ENCODE assay signal across 25 cellular contexts in the genomic region with DNA sequence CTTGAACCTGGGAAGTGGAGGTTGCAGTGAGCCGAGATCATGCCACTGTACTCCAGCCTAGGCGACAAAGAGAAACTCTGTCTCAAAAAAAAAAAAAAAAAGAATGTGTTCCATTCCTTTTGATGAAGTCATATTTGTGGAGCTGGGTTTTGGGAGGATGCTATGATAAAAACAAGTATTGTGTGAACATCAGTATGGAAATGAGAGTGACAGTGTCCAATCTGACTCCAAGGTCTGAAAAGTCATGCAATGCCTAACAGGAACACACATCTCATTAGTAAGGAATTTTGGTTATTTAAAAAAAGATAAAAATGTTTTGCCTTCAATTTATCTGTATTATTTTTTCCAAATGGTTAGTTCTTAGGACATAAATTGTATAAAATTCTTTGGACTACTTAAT. TPM values are rescaled to one million over a fixed set of nuclear protein-coding genes. Genes with fewer than 3 reads are reported as not detected.
DNase-seq lines count a peak whose midpoint lies in the region; ATAC-seq and TF ChIP-seq lines count a peak whose summit lies in the region.
"Had no signal": no experiment of that assay in that cellular context is flagged by ENCODE, and none has a peak within 500 bp of the region (broad histone marks: within the 10 kb centered on the region; RNA-seq: fewer than 3 reads in every experiment).

No MANE protein-coding gene starts in this region.

- CTCF ChIA-PET in IMR-90 (lab: Yijun Ruan, JAX), result no interaction called here

- no peak overlapping the region for H2BK20ac ChIP-seq in IMR-90 (ENCODE audit: low read depth, low read length)

- no TSS peak for BruUV-seq in IMR-90 (replicated peaks; lab: Mats Ljungman, UMichigan)

- no peaks in the 10 kb centered on the region for H3K9me3 ChIP-seq in IMR-90 (ENCODE audit: control insufficient read depth, insufficient read depth, low read length)
- no peaks in the 10 kb centered on the region for H3K9me3 ChIP-seq in colonic mucosa
- H3K9me3 ChIP-seq: A549 had no signal

- H4K5ac ChIP-seq in IMR-90 (ENCODE audit: low read depth, low read length), result no peak overlapping the region

- H3K56ac ChIP-seq in IMR-90 (ENCODE audit: extremely low read depth, insufficient read depth, low read length), result no peak overlapping the region

- dilution Hi-C loops in IMR-90 (cut with HindIII; ENCODE audit: low sequenced_read_pairs, unreplicated experiment), result no loop called here

- no peak for TF ChIP-seq RAD21 in IMR-90 (IDR thresholded peaks at IDR 0.05; ENCODE audit: low read length)

- no peaks in the 10 kb centered on the region; the same call in 1 of the 2 replicates for H3K9me1 ChIP-seq in IMR-90 (ENCODE audit: insufficient read depth, low read length)

- no peaks in the 10 kb centered on the region for H4K20me1 ChIP-seq in IMR-90 (ENCODE audit: insufficient read depth, low read length)
- H4K20me1 ChIP-seq: BLaER1 had no signal

- TF ChIP-seq CTCF in IMR-90 (conservative IDR thresholded peaks at IDR 0.05; ENCODE audit: low read depth, low read length) (no peak), choroid plexus epithelial cell (conservative IDR thresholded peaks at IDR 0.05; ENCODE audit: low read depth, low read length) (no peak), colonic mucosa (IDR thresholded peaks at IDR 0.05) (no peak)

- H3K9ac ChIP-seq in IMR-90 (ENCODE audit: low read depth, low read length) (no peak overlapping the region), colonic mucosa (ENCODE audit: low read depth in 2 of 2, low read length in 2 of 2) (no peak overlapping the region)
- H3K9ac ChIP-seq: BLaER1 had no signal

- H3K4me1 ChIP-seq in IMR-90 (ENCODE audit: control insufficient read depth, insufficient read depth, low read length) (no peaks in the 10 kb centered on the region; the same call in 1 of the 2 replicates), colonic mucosa (no peaks in the 10 kb centered on the region)
- H3K4me1 ChIP-seq: A549, BLaER1 had no signal

- H3K27me3 ChIP-seq in IMR-90 (ENCODE audit: control insufficient read depth, insufficient read depth, low read length) (no peaks in the 10 kb centered on the region), colonic mucosa (no peaks in the 10 kb centered on the region)
- H3K27me3 ChIP-seq: BLaER1 had no signal

- WGBS in IMR-90 (ENCODE audit: extremely low coverage in 2 of 2, insufficient read length in 1 of 2), 2 experiments, result 90% methylated on average over 2 of the region's 2 CpGs; no CpG with 5 or more reads in 1 of the 2 experiments

- H3K4ac ChIP-seq in IMR-90 (ENCODE audit: low read depth, low read length), result no peak overlapping the region

- H4K91ac ChIP-seq in IMR-90 (ENCODE audit: insufficient read depth, low read depth, low read length), result no peak overlapping the region

- no peak overlapping the region for H2BK5ac ChIP-seq in IMR-90 (ENCODE audit: low read depth, low read length, poor library complexity, severe bottlenecking)

- no peak overlapping the region for H4K8ac ChIP-seq in IMR-90 (ENCODE audit: low read depth in 2 of 2, low read length in 2 of 2)

- ATAC-seq in IMR-90 (ENCODE audit: low read depth) (peak; percentile 83), GM18909 (IDR thresholded peaks at IDR 0.05; ENCODE audit: poor library complexity, unreplicated experiment) (no peak), GM19395 (IDR thresholded peaks at IDR 0.05; ENCODE audit: unreplicated experiment) (no peak)
- ATAC-seq: A549 had no signal

- no peak overlapping the region for H3K14ac ChIP-seq in IMR-90 (replicated peaks; ENCODE audit: low read depth, low read length)

- peaks cover 14% of the 10 kb centered on the region for H3K36me3 ChIP-seq in IMR-90 (ENCODE audit: control insufficient read depth, insufficient read depth, low read length)
- H3K36me3 ChIP-seq in colonic mucosa, result no peaks in the 10 kb centered on the region

- no peak overlapping the region for H3K23ac ChIP-seq in IMR-90 (ENCODE audit: low read depth, low read length)

- H3K4me3 ChIP-seq in IMR-90 (ENCODE audit: insufficient read depth, low read depth, low read length) (no peak overlapping the region), choroid plexus epithelial cell (ENCODE audit: low read depth, low read length) (no peak overlapping the region), colonic mucosa (no peak overlapping the region)
- H3K4me3 ChIP-seq: A549, BLaER1, PC-9, SK-N-MC had no signal

- no peak overlapping the region for H2BK120ac ChIP-seq in IMR-90 (ENCODE audit: low read depth, low read length)

- no peak overlapping the region for H2BK15ac ChIP-seq in IMR-90 (ENCODE audit: low read depth, low read length)

- no peak overlapping the region for H3K4me2 ChIP-seq in IMR-90 (ENCODE audit: low read depth, low read length)
- H3K4me2 ChIP-seq: A549, BLaER1, PC-9 had no signal

- H3K27ac ChIP-seq in IMR-90 (ENCODE audit: insufficient read depth, low read length) (no peak overlapping the region), colonic mucosa (no peak overlapping the region)
- H3K27ac ChIP-seq: A549, BLaER1, PC-9, RWPE1, SK-N-MC had no signal

- no peak overlapping the region for H2AK5ac ChIP-seq in IMR-90 (ENCODE audit: low read depth, low read length)

- peak; percentile 76 for DNase-seq in EH (ENCODE audit: low read depth)
- peak; percentile 38 for DNase-seq in IMR-90
- peak; percentile 19 for DNase-seq in choroid plexus epithelial cell (ENCODE audit: low read depth)
- DNase-seq in kidney tubule cell (ENCODE audit: low spot score), result peak; percentile 20
- no peak for DNase-seq in colonic mucosa
- no peak for DNase-seq in G401 (ENCODE audit: low spot score)
- DNase-seq: CD4-positive, alpha-beta T cell; COR-L47; DMS79; KBM-7; MM.1S; NCI-H1092; NCI-H146; NCI-H2029 treated with DMSO at 0.1 percent for 48 hours; NCI-H226; NCI-H510A treated with DMSO at 0.1 percent for 48 hours; NCI-H748 treated with DMSO at 0.1 percent for 48 hours; PC-9; SHP77 treated with DMSO at 0.1 percent for 48 hours had no signal

- POLR2A ChIA-PET in IMR-90 (lab: Charles Lee; ENCODE audit: unreplicated experiment), result no interaction called here

- H3K79me1 ChIP-seq in IMR-90 (ENCODE audit: low read depth in 1 of 2, low read length in 2 of 2), result no peaks in the 10 kb centered on the region; a peak in 1 of 4 replicates

- no peak overlapping the region for H2AFZ ChIP-seq in IMR-90 (replicated peaks; ENCODE audit: low read length, poor library complexity)
- H2AFZ ChIP-seq: PC-9 had no signal

- in situ Hi-C loops in IMR-90 (cut with MboI; ENCODE audit: low sequenced_read_pairs), result no loop called here
- in situ Hi-C loops in G401 (cut with HindIII; ENCODE audit: low sequenced_read_pairs), result no loop called here

- H3K18ac ChIP-seq in IMR-90 (ENCODE audit: low read depth, low read length), result no peak overlapping the region

- H2AK9ac ChIP-seq in IMR-90 (replicated peaks; ENCODE audit: low read depth, low read length, poor library complexity), result no peak overlapping the region

- intact Hi-C loops in IMR-90 (cut with micrococcal nuclease) (no loop called here), colonic mucosa (cut with DNase I) (no loop called here)

- TF ChIP-seq POLR2A in IMR-90 (IDR thresholded peaks at IDR 0.05; ENCODE audit: low read depth, low read length), result no peak

TF ChIP-seq in IMR-90, 13 proteins besides CTCF, POLR2A, EP300 and RAD21:
- TF ChIP-seq RCOR1 (IDR thresholded peaks at IDR 0.05; ENCODE audit: insufficient replicate concordance, low read length) (no peak), CEBPB (IDR thresholded peaks at IDR 0.05; ENCODE audit: low read depth, low read length) (0 out of 2 replicates have a peak, but pooled peaks have one; percentile 1)

RNA-seq across cellular contexts. Expression of gene GCFC2, which starts 11.8 kb away (rescaled TPM):
- total RNA-seq in IMR-90 (2012; rRNA removed), result 10.0 and 13.9 TPM in 2 replicates
- polyA plus RNA-seq in IMR-90 (2012; rRNA removed), result 6.4 and 6.7 TPM in 2 replicates
- polyA plus RNA-seq in IMR-90 (2012; cell fraction: cytosol; rRNA removed), result 4.8 and 5.4 TPM in 2 replicates
- 4.7 and 15.5 TPM in 2 replicates for polyA plus RNA-seq in IMR-90 (2012; cell fraction: nucleus; rRNA removed; ENCODE audit: low replicate concordance)
- 10 to 100 TPM in 1 of 2 donors, 1 to 10 TPM in 1; 10.0 to 13.5 TPM for total RNA-seq in colonic mucosa
- 38.6 and 52.5 TPM in 2 replicates for total RNA-seq in G401 (2014; rRNA removed; shearing (Covaris generic))

RNA-seq across cellular contexts. Expression of gene MRPL19, which starts 52.3 kb away (rescaled TPM):
- total RNA-seq in IMR-90 (2012; rRNA removed) (28.5 and 48.0 TPM in 2 replicates), colonic mucosa (10 to 100 TPM; 58.3 to 62.0 TPM)
- 23.4 and 24.8 TPM in 2 replicates for polyA plus RNA-seq in IMR-90 (2012; rRNA removed)
- polyA plus RNA-seq in IMR-90 (2012; cell fraction: cytosol; rRNA removed), result 16.8 and 33.2 TPM in 2 replicates
- polyA plus RNA-seq in IMR-90 (2012; cell fraction: nucleus; rRNA removed; ENCODE audit: low replicate concordance), result 3.4 and 5.3 TPM in 2 replicates
- total RNA-seq in G401 (2014; rRNA removed; shearing (Covaris generic)), result 91.3 and 117 TPM in 2 replicates

Comparison
In these comparisons a context has a peak if more than half of its experiments do, and no peak if none do; other contexts are left out.
1. DNase-seq: peak in EH (single experiment), IMR-90 (single experiment), choroid plexus epithelial cell (single experiment) and kidney tubule cell (single experiment); none in colonic mucosa (single experiment) and G401 (single experiment).